ENCODE assay signal across 36 cellular contexts in the genomic region with DNA sequence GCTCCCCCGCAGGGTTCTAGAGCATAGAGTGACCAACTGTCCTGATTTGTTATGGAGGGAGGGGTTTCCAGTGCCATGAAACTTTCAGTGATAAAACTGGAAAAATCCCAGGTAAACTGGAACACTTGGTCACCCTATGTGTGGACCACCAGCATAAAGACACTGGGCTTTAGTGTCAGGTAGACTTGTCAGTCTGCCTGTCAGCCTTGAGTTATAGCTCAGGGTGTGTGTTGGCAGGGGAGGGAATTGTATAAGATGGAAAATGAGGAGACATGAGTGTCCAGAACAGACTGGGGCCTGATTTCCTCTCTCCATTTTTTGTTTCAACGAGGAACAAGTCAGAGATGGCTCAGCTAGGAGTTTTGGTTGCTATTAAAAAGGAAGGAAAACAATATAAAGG. TPM values are rescaled to one million over a fixed set of nuclear protein-coding genes. Genes with fewer than 3 reads are reported as not detected.
"Had no signal": no experiment of that assay in that cellular context is flagged by ENCODE, and none has a peak within 500 bp of the region (broad histone marks: within the 10 kb centered on the region; RNA-seq: fewer than 3 reads in every experiment).

No MANE protein-coding gene starts in this region.

- ATAC-seq: activated CD4-positive, alpha-beta T cell treated with anti-CD3 and anti-CD28 coated beads for 36 hours; activated CD8-positive, alpha-beta T cell treated with anti-CD3 and anti-CD28 coated beads for 36 hours; activated naive CD8-positive, alpha-beta T cell treated with anti-CD3 and anti-CD28 coated beads, Interleukin-2, amount 50 U/mL, for 24 hours; body of pancreas; foreskin keratinocyte; gastrocnemius medialis; heart left ventricle; T-cell had no signal

- H3K9me3 Mint-ChIP-seq: activated CD8-positive, alpha-beta T cell treated with anti-CD3 and anti-CD28 coated beads for 36 hours; activated naive CD4-positive, alpha-beta T cell treated with anti-CD3 and anti-CD28 coated beads for 36 hours; activated naive CD4-positive, alpha-beta T cell treated with anti-CD3 and anti-CD28 coated beads, Interleukin-2, amount 50 U/mL, for 24 hours; activated naive CD8-positive, alpha-beta T cell treated with anti-CD3 and anti-CD28 coated beads for 36 hours; activated naive CD8-positive, alpha-beta T cell treated with anti-CD3 and anti-CD28 coated beads, Interleukin-2, amount 50 U/mL, for 24 hours; activated T-helper 1 cell treated with anti-CD3 and anti-CD28 coated beads, Interleukin-12 subunit alpha, Interleukin-12 subunit beta, Interleukin-2, Interleukin-4 antibody, amounts not matched to agents 30 ng/mL and 10 ng/mL and 1 ng/mL, durations not matched to agents 14 hours and 24 hours and 36 hours; activated T-helper 2 cell treated with anti-CD3 and anti-CD28 coated beads, Interferon-gamma antibody, Interleukin-2, Interleukin-4, amounts not matched to agents 10 μg/mL and 5 μg/mL and 100 μg/mL, durations not matched to agents 14 hours and 24 hours and 36 hours; endodermal cell; T-cell; T-helper 1 cell treated with Interleukin-12 subunit alpha and Interleukin-12 subunit beta and Interleukin-4 antibody, amounts not matched to agents 30 μg/mL and 1 μg/mL, for 36 hours; T-helper 2 cell treated with Interferon-gamma antibody and Interleukin-4, amounts not matched to agents 5 μg/mL and 100 μg/mL, for 36 hours had no signal

- DNase-seq: activated CD4-positive, alpha-beta T cell treated with anti-CD3 and anti-CD28 coated beads for 36 hours; activated CD4-positive, alpha-beta T cell treated with anti-CD3 and anti-CD28 coated beads, Interleukin-2, amount 50 U/mL, for 1 hour; activated CD4-positive, alpha-beta T cell treated with anti-CD3 and anti-CD28 coated beads, Interleukin-2, amount 50 U/mL, for 48 hours; activated CD4-positive, CD25-positive, alpha-beta regulatory T cell; activated CD4-positive, CD25-positive, alpha-beta regulatory T cell treated with anti-CD3 and anti-CD28 coated beads, Interleukin-2, amount 50 U/mL, for 72 hours; activated CD8-positive, alpha-beta T cell treated with anti-CD3 and anti-CD28 coated beads for 36 hours; activated effector memory CD4-positive, alpha-beta T cell treated with anti-CD3 and anti-CD28 coated beads, Interleukin-2, amount 50 U/mL, for 16 hours; activated naive CD4-positive, alpha-beta T cell treated with anti-CD3 and anti-CD28 coated beads for 36 hours; activated naive CD8-positive, alpha-beta T cell treated with anti-CD3 and anti-CD28 coated beads for 36 hours; activated naive CD8-positive, alpha-beta T cell treated with anti-CD3 and anti-CD28 coated beads, Interleukin-2, amount 50 U/mL, for 24 hours; activated T-cell treated with anti-CD3 and anti-CD28 coated beads, Interleukin-2, amount 50 U/mL, for 1 hour; activated T-cell treated with anti-CD3 and anti-CD28 coated beads, Interleukin-2, amount 50 U/mL, for 48 hours; adrenal gland; amygdala; aorta; body of pancreas; caudate nucleus; dorsolateral prefrontal cortex; effector memory CD4-positive, alpha-beta T cell; endodermal cell; erythroblast; foreskin keratinocyte; gastrocnemius medialis; glutamatergic neuron; heart left ventricle; hypothalamus; T-cell; T1000 had no signal

- H3K4me3 Mint-ChIP-seq: activated CD4-positive, alpha-beta T cell treated with anti-CD3 and anti-CD28 coated beads for 36 hours; activated CD8-positive, alpha-beta T cell treated with anti-CD3 and anti-CD28 coated beads for 36 hours; activated naive CD4-positive, alpha-beta T cell treated with anti-CD3 and anti-CD28 coated beads for 36 hours; activated naive CD4-positive, alpha-beta T cell treated with anti-CD3 and anti-CD28 coated beads, Interleukin-2, amount 50 U/mL, for 24 hours; activated naive CD8-positive, alpha-beta T cell treated with anti-CD3 and anti-CD28 coated beads for 36 hours; activated naive CD8-positive, alpha-beta T cell treated with anti-CD3 and anti-CD28 coated beads, Interleukin-2, amount 50 U/mL, for 24 hours; activated T-helper 1 cell treated with anti-CD3 and anti-CD28 coated beads, Interleukin-12 subunit alpha, Interleukin-12 subunit beta, Interleukin-2, Interleukin-4 antibody, amounts not matched to agents 30 ng/mL and 10 ng/mL and 1 ng/mL, durations not matched to agents 14 hours and 24 hours and 36 hours; endodermal cell; T-cell; T-helper 1 cell treated with Interleukin-12 subunit alpha and Interleukin-12 subunit beta and Interleukin-4 antibody, amounts not matched to agents 30 μg/mL and 1 μg/mL, for 36 hours; T-helper 2 cell treated with Interferon-gamma antibody and Interleukin-4, amounts not matched to agents 5 μg/mL and 100 μg/mL, for 36 hours had no signal

- H3K36me3 Mint-ChIP-seq: activated naive CD4-positive, alpha-beta T cell treated with anti-CD3 and anti-CD28 coated beads, Interleukin-2, amount 50 U/mL, for 24 hours; activated naive CD8-positive, alpha-beta T cell treated with anti-CD3 and anti-CD28 coated beads for 36 hours; T-cell had no signal

- H3K27ac Mint-ChIP-seq: activated CD4-positive, alpha-beta T cell treated with anti-CD3 and anti-CD28 coated beads for 36 hours; activated CD8-positive, alpha-beta T cell treated with anti-CD3 and anti-CD28 coated beads for 36 hours; activated naive CD4-positive, alpha-beta T cell treated with anti-CD3 and anti-CD28 coated beads for 36 hours; activated naive CD4-positive, alpha-beta T cell treated with anti-CD3 and anti-CD28 coated beads, Interleukin-2, amount 50 U/mL, for 24 hours; activated naive CD8-positive, alpha-beta T cell treated with anti-CD3 and anti-CD28 coated beads for 36 hours; activated naive CD8-positive, alpha-beta T cell treated with anti-CD3 and anti-CD28 coated beads, Interleukin-2, amount 50 U/mL, for 24 hours; activated T-helper 1 cell treated with anti-CD3 and anti-CD28 coated beads, Interleukin-12 subunit alpha, Interleukin-12 subunit beta, Interleukin-2, Interleukin-4 antibody, amounts not matched to agents 30 ng/mL and 10 ng/mL and 1 ng/mL, durations not matched to agents 14 hours and 24 hours and 36 hours; activated T-helper 2 cell treated with anti-CD3 and anti-CD28 coated beads, Interferon-gamma antibody, Interleukin-2, Interleukin-4, amounts not matched to agents 10 μg/mL and 5 μg/mL and 100 μg/mL, durations not matched to agents 14 hours and 24 hours and 36 hours; endodermal cell; T-cell; T-helper 1 cell treated with Interleukin-12 subunit alpha and Interleukin-12 subunit beta and Interleukin-4 antibody, amounts not matched to agents 30 μg/mL and 1 μg/mL, for 36 hours; T-helper 2 cell treated with Interferon-gamma antibody and Interleukin-4, amounts not matched to agents 5 μg/mL and 100 μg/mL, for 36 hours had no signal

- H3K27me3 Mint-ChIP-seq: activated CD4-positive, alpha-beta T cell treated with anti-CD3 and anti-CD28 coated beads for 36 hours; activated CD8-positive, alpha-beta T cell treated with anti-CD3 and anti-CD28 coated beads for 36 hours; activated naive CD4-positive, alpha-beta T cell treated with anti-CD3 and anti-CD28 coated beads, Interleukin-2, amount 50 U/mL, for 24 hours; activated naive CD8-positive, alpha-beta T cell treated with anti-CD3 and anti-CD28 coated beads, Interleukin-2, amount 50 U/mL, for 24 hours; T-cell had no signal

RNA-seq across cellular contexts. Expression of gene EFCAB10, which starts 10.2 kb away (rescaled TPM):
- total RNA-seq: activated CD4-positive, alpha-beta T cell treated with anti-CD3 and anti-CD28 coated beads for 36 hours; activated CD8-positive, alpha-beta memory T cell treated with anti-CD3 and anti-CD28 coated beads for 36 hours; activated CD8-positive, alpha-beta T cell treated with anti-CD3 and anti-CD28 coated beads for 36 hours; activated naive CD4-positive, alpha-beta T cell treated with anti-CD3 and anti-CD28 coated beads for 36 hours; activated naive CD8-positive, alpha-beta T cell treated with anti-CD3 and anti-CD28 coated beads for 36 hours; activated T-helper 1 cell treated with anti-CD3 and anti-CD28 coated beads, Interleukin-12 subunit alpha, Interleukin-12 subunit beta, Interleukin-2, Interleukin-4 antibody, amounts not matched to agents 30 ng/mL and 10 ng/mL and 1 ng/mL, durations not matched to agents 14 hours and 24 hours and 36 hours; activated T-helper 2 cell treated with anti-CD3 and anti-CD28 coated beads, Interferon-gamma antibody, Interleukin-2, Interleukin-4, amounts not matched to agents 10 μg/mL and 5 μg/mL and 100 μg/mL, durations not matched to agents 14 hours and 24 hours and 36 hours; adrenal gland; aorta; body of pancreas; chondrocyte; esophagus muscularis mucosa; gastrocnemius medialis; heart left ventricle had no signal
